In genomic region chr2:16148632-16149348, GRCh38 we compare ENCODE assay signal across 24 cellular contexts.
DNase-seq lines count a peak whose midpoint lies in the region; ATAC-seq, FAIRE-seq and TF ChIP-seq lines count a peak whose summit lies in the region.
"Had no signal": no experiment of that assay in that cellular context is flagged by ENCODE, and none has a peak within 500 bp of the region (broad histone marks: within the 10 kb centered on the region; RNA-seq: fewer than 3 reads in every experiment).

No MANE protein-coding gene starts in this region.

- no peak overlapping the region for H3K4me3 ChIP-seq in lung
- no peak overlapping the region for H3K4me3 ChIP-seq in esophagus squamous epithelium
- H3K4me3 ChIP-seq: spleen had no signal

- ATAC-seq in stimulated activated naive CD8-positive, alpha-beta T cell treated with anti-CD3 and anti-CD28 coated beads, Interleukin-15, amount 100 ng/mL, for 72 hours, result peak; percentile 89
- ATAC-seq in stimulated activated naive CD8-positive, alpha-beta T cell treated with anti-CD3 and anti-CD28 coated beads, Interleukin-15, Interleukin-2, amounts not matched to agents 100 U/mL and 50 U/mL, for 24 hours, result no peak
- peak; percentile 70 for ATAC-seq in activated CD8-positive, alpha-beta T cell treated with anti-CD3 and anti-CD28 coated beads for 36 hours
- no peak for ATAC-seq in lung (ENCODE audit: insufficient read depth, low FRiP score)
- ATAC-seq in GM18867 (IDR thresholded peaks at IDR 0.05; ENCODE audit: unreplicated experiment), result no peak
- ATAC-seq: right cardiac atrium had no signal

- intact Hi-C loops in activated CD8-positive, alpha-beta T cell treated with anti-CD3 and anti-CD28 coated beads for 36 hours (cut with micrococcal nuclease), result no loop called here
- intact Hi-C loops in esophagus squamous epithelium (cut with DNase I), result no loop called here

- H3K9me3 ChIP-seq in lung (ENCODE audit: control insufficient read depth in 2 of 2, insufficient read depth in 1 of 2, low read length in 1 of 2), result no peaks in the 10 kb centered on the region
- no peaks in the 10 kb centered on the region for H3K9me3 ChIP-seq in esophagus squamous epithelium
- H3K9me3 ChIP-seq: SK-N-SH, spleen had no signal

- H3K4me1 Mint-ChIP-seq in stimulated activated naive CD8-positive, alpha-beta T cell treated with anti-CD3 and anti-CD28 coated beads, Interleukin-15, amount 100 ng/mL, for 72 hours, result no peaks in the 10 kb centered on the region
- no peaks in the 10 kb centered on the region for H3K4me1 Mint-ChIP-seq in activated CD8-positive, alpha-beta T cell treated with anti-CD3 and anti-CD28 coated beads for 36 hours (ENCODE audit: low read depth)
- H3K4me1 Mint-ChIP-seq: CD14-positive monocyte; central memory CD8-positive, alpha-beta T cell; nephron had no signal

- CTCF ChIA-PET in activated CD8-positive, alpha-beta T cell treated with anti-CD3 and anti-CD28 coated beads for 36 hours (lab: Charles Lee), result no interaction called here

- FAIRE-seq in H54 (lab: Jason Lieb, UNC), result no peak
- FAIRE-seq: islet of Langerhans, TTC549 had no signal

- H3K27ac ChIP-seq in lung (ENCODE audit: low read depth in 1 of 2, low read length in 1 of 2) (no peak overlapping the region), esophagus squamous epithelium (no peak overlapping the region)
- H3K27ac ChIP-seq: parathyroid adenoma, spleen had no signal

- no peak overlapping the region for H3K4me3 Mint-ChIP-seq in stimulated activated naive CD8-positive, alpha-beta T cell treated with anti-CD3 and anti-CD28 coated beads, Interleukin-15, amount 100 ng/mL, for 72 hours
- H3K4me3 Mint-ChIP-seq in activated CD8-positive, alpha-beta T cell treated with anti-CD3 and anti-CD28 coated beads for 36 hours, result no peak overlapping the region
- H3K4me3 Mint-ChIP-seq: CD14-positive monocyte; central memory CD8-positive, alpha-beta T cell; nephron; T-helper 1 cell treated with Interleukin-12 subunit alpha and Interleukin-12 subunit beta and Interleukin-4 antibody, amounts not matched to agents 30 μg/mL and 1 μg/mL, for 36 hours had no signal

- H3K36me3 ChIP-seq in lung (ENCODE audit: control insufficient read depth in 2 of 2, insufficient read depth in 2 of 2, low read length in 2 of 2) (no peaks in the 10 kb centered on the region), esophagus squamous epithelium (no peaks in the 10 kb centered on the region)
- H3K36me3 ChIP-seq: spleen had no signal

- H3K27me3 ChIP-seq in lung (ENCODE audit: control insufficient read depth, insufficient read depth), result no peaks in the 10 kb centered on the region
- H3K27me3 ChIP-seq in esophagus squamous epithelium, result no peaks in the 10 kb centered on the region
- H3K27me3 ChIP-seq: spleen had no signal

- no peak overlapping the region for H3K27ac Mint-ChIP-seq in stimulated activated naive CD8-positive, alpha-beta T cell treated with anti-CD3 and anti-CD28 coated beads, Interleukin-15, amount 100 ng/mL, for 72 hours
- no peak overlapping the region for H3K27ac Mint-ChIP-seq in activated CD8-positive, alpha-beta T cell treated with anti-CD3 and anti-CD28 coated beads for 36 hours
- H3K27ac Mint-ChIP-seq: CD14-positive monocyte; nephron; T-helper 1 cell treated with Interleukin-12 subunit alpha and Interleukin-12 subunit beta and Interleukin-4 antibody, amounts not matched to agents 30 μg/mL and 1 μg/mL, for 36 hours had no signal

- H3K4me1 ChIP-seq in lung (ENCODE audit: control insufficient read depth in 2 of 2, insufficient read depth in 2 of 2, low read length in 2 of 2) (no peaks in the 10 kb centered on the region), esophagus squamous epithelium (no peaks in the 10 kb centered on the region)
- H3K4me1 ChIP-seq: parathyroid adenoma, spleen had no signal

- peaks cover 4 to 7% of the 10 kb centered on the region in 2 donors for H3K9me3 Mint-ChIP-seq in stimulated activated naive CD8-positive, alpha-beta T cell treated with anti-CD3 and anti-CD28 coated beads, Interleukin-15, amount 100 ng/mL, for 72 hours
- H3K9me3 Mint-ChIP-seq in activated CD8-positive, alpha-beta T cell treated with anti-CD3 and anti-CD28 coated beads for 36 hours, result no peaks in the 10 kb centered on the region
- H3K9me3 Mint-ChIP-seq: nephron; T-helper 1 cell treated with Interleukin-12 subunit alpha and Interleukin-12 subunit beta and Interleukin-4 antibody, amounts not matched to agents 30 μg/mL and 1 μg/mL, for 36 hours had no signal

- TF ChIP-seq CTCF in activated CD8-positive, alpha-beta T cell treated with anti-CD3 and anti-CD28 coated beads for 36 hours (IDR thresholded peaks at IDR 0.05), result no peak
- no peak for TF ChIP-seq CTCF in lung (IDR thresholded peaks at IDR 0.05; ENCODE audit: control extremely low read depth, extremely low read depth)
- no peak for TF ChIP-seq CTCF in esophagus squamous epithelium (IDR thresholded peaks at IDR 0.05)

- 88 to 92% methylated on average over 6 of the region's 6 CpGs for WGBS in lung, 2 donors
- WGBS in esophagus squamous epithelium, 2 donors, result 81 to 82% methylated on average over 6 of the region's 6 CpGs

- no peaks in the 10 kb centered on the region for H3K36me3 Mint-ChIP-seq in activated CD8-positive, alpha-beta T cell treated with anti-CD3 and anti-CD28 coated beads for 36 hours (ENCODE audit: low read depth)
- H3K36me3 Mint-ChIP-seq: CD14-positive monocyte had no signal

- H3K27me3 Mint-ChIP-seq in stimulated activated naive CD8-positive, alpha-beta T cell treated with anti-CD3 and anti-CD28 coated beads, Interleukin-15, amount 100 ng/mL, for 72 hours, result peaks cover 10% of the 10 kb centered on the region
- peaks cover 1% of the 10 kb centered on the region for H3K27me3 Mint-ChIP-seq in activated CD8-positive, alpha-beta T cell treated with anti-CD3 and anti-CD28 coated beads for 36 hours
- H3K27me3 Mint-ChIP-seq: central memory CD8-positive, alpha-beta T cell had no signal

- POLR2A ChIA-PET in activated CD8-positive, alpha-beta T cell treated with anti-CD3 and anti-CD28 coated beads for 36 hours (lab: Charles Lee), result interaction anchor here (1.0 kb wide), 1 partner anchor 13 kb away, joined by 3 read pairs; no protein-coding TSS in a partner anchor

- peak in 1 of 2 donors; percentile 11 for DNase-seq in stimulated activated naive CD8-positive, alpha-beta T cell treated with anti-CD3 and anti-CD28 coated beads, Interleukin-15, amount 100 ng/mL, for 72 hours
- no peak for DNase-seq in stimulated activated naive CD8-positive, alpha-beta T cell treated with anti-CD3 and anti-CD28 coated beads, Interleukin-15, Interleukin-2, amounts not matched to agents 100 U/mL and 50 U/mL, for 24 hours
- DNase-seq in activated CD8-positive, alpha-beta T cell treated with anti-CD3 and anti-CD28 coated beads for 36 hours, result peak; percentile 12
- DNase-seq in lung (ENCODE audit: low spot score) (peak; percentile 4), H54 (ENCODE audit: insufficient read length, low spot score) (no peak), esophagus squamous epithelium (lab: John Stamatoyannopoulos, UW) (no peak)
- DNase-seq: activated effector memory CD4-positive, alpha-beta T cell treated with Interleukin-2 at 50 U/mL for 16 hours; dermis blood vessel endothelial cell; Kasumi-1; midbrain; NCI-H1694; NCI-H2171; NCI-H510A; right cardiac atrium; SK-N-SH; spleen had no signal

- TF ChIP-seq POLR2A in H54 (IDR thresholded peaks at IDR 0.05; ENCODE audit: low read depth, low read length), result no peak
- TF ChIP-seq POLR2A in esophagus squamous epithelium (IDR thresholded peaks at IDR 0.05), result no peak

Comparison
In these comparisons a context has a peak if more than half of its experiments do, and no peak if none do; other contexts are left out.
1. ATAC-seq: peak in stimulated activated naive CD8-positive, alpha-beta T cell treated with anti-CD3 and anti-CD28 coated beads, Interleukin-15, amount 100 ng/mL, for 72 hours (single experiment) and activated CD8-positive, alpha-beta T cell treated with anti-CD3 and anti-CD28 coated beads for 36 hours (single experiment); none in stimulated activated naive CD8-positive, alpha-beta T cell treated with anti-CD3 and anti-CD28 coated beads, Interleukin-15, Interleukin-2, amounts not matched to agents 100 U/mL and 50 U/mL, for 24 hours (single experiment), lung (single experiment) and GM18867 (single experiment).
2. DNase-seq: peak in activated CD8-positive, alpha-beta T cell treated with anti-CD3 and anti-CD28 coated beads for 36 hours (single experiment) and lung (single experiment); none in stimulated activated naive CD8-positive, alpha-beta T cell treated with anti-CD3 and anti-CD28 coated beads, Interleukin-15, Interleukin-2, amounts not matched to agents 100 U/mL and 50 U/mL, for 24 hours (single experiment), H54 (single experiment) and esophagus squamous epithelium (single experiment).